ENCODE assay signal across 8 cellular contexts in genomic region chrX:24838624-24839023, GRCh38.
DNase-seq lines count a peak whose midpoint lies in the region; ATAC-seq and TF ChIP-seq lines count a peak whose summit lies in the region.

No MANE protein-coding gene starts in this region.

- TF ChIP-seq RAD21 in liver (IDR thresholded peaks at IDR 0.05): peak; percentile 64 to 73

- ATAC-seq in HG03520 (IDR thresholded peaks at IDR 0.05; ENCODE audit: unreplicated experiment): no peak
- no peak for ATAC-seq in HG03378 (IDR thresholded peaks at IDR 0.05; ENCODE audit: unreplicated experiment)

- peak; percentile 0 to 19 for DNase-seq in NOMO-1 (lab: John Stamatoyannopoulos, UW; ENCODE audit: unreplicated experiment in 2 of 2)
- no peak for DNase-seq in NOMO-1 treated with dmso at 0.1 percent for 144 hours (lab: John Stamatoyannopoulos, UW; ENCODE audit: unreplicated experiment)
- DNase-seq in astrocyte of the spinal cord (ENCODE audit: low read depth, low spot score): peak; percentile 50
- DNase-seq in activated effector memory CD4-positive, alpha-beta T cell treated with Interleukin-2 at 50 U/mL for 16 hours: no peak

- H3K4me3 ChIP-seq in astrocyte of the spinal cord (ENCODE audit: low read depth, low read length): no peak overlapping the region
- no peak overlapping the region for H3K4me3 ChIP-seq in liver (ENCODE audit: low read depth in 1 of 3, low read length in 3 of 3)

- no peaks in the 10 kb centered on the region for H3K4me1 ChIP-seq in liver (ENCODE audit: control insufficient read depth in 4 of 4, insufficient read depth in 4 of 4, low read length in 3 of 4)

- H3K36me3 ChIP-seq in liver (ENCODE audit: control insufficient read depth in 4 of 4, insufficient read depth in 3 of 4, low read depth in 1 of 4, low read length in 3 of 4): no peaks in the 10 kb centered on the region

- 57% methylated on average over 3 of the region's 3 CpGs for WGBS in liver

- peak; percentile 38; the same call in 1 of the 2 replicates for TF ChIP-seq CTCF in LNCAP (IDR thresholded peaks at IDR 0.05)
- peak; percentile 41 for TF ChIP-seq CTCF in astrocyte of the spinal cord (IDR thresholded peaks at IDR 0.05; ENCODE audit: low read depth, low read length)
- TF ChIP-seq CTCF in liver (IDR thresholded peaks at IDR 0.05; ENCODE audit: low read depth, low read length, missing input control): peak; percentile 44

- H3K27ac ChIP-seq in liver (ENCODE audit: low read depth in 1 of 2, low read length in 2 of 2): no peak overlapping the region

- H3K27me3 ChIP-seq in liver (ENCODE audit: control insufficient read depth in 4 of 4, insufficient read depth in 4 of 4, low read length in 3 of 4): peaks cover 0 to 2% (median 0%) of the 10 kb centered on the region in 4 donors

- no peaks in the 10 kb centered on the region for H3K9me3 ChIP-seq in liver (ENCODE audit: control insufficient read depth in 4 of 4, low read length in 3 of 4)

- in situ Hi-C loops in astrocyte of the spinal cord (cut with HindIII; ENCODE audit: low sequenced_read_pairs): no loop called here

- no peak overlapping the region for H3K9ac ChIP-seq in liver (ENCODE audit: low read depth in 1 of 2, low read length in 2 of 2)

TF ChIP-seq in liver, 16 proteins besides CTCF, POLR2A, EP300 and RAD21:
- TF ChIP-seq HNF4G (IDR thresholded peaks at IDR 0.05) (no peak), ZBTB33 (IDR thresholded peaks at IDR 0.05) (no peak), FOXA1 (IDR thresholded peaks at IDR 0.05) (no peak), NR2F2 (IDR thresholded peaks at IDR 0.05) (no peak)

Comparison
In these comparisons a context has a peak if more than half of its experiments do, and no peak if none do; other contexts are left out.
1. DNase-seq: peak in NOMO-1 (2 of 2) and astrocyte of the spinal cord (single experiment); none in NOMO-1 treated with dmso at 0.1 percent for 144 hours (single experiment) and activated effector memory CD4-positive, alpha-beta T cell treated with Interleukin-2 at 50 U/mL for 16 hours (single experiment).
2. Peak in every context shown above with its lines, with median percentiles within 50 percentile points of each other: CTCF ChIP-seq.